ENCODE assay signal across 1 cellular context in genomic region chr16:5073279-5073629, GRCh38.
TF ChIP-seq lines count a peak whose summit lies in the region.

No MANE protein-coding gene starts in this region.

TF ChIP-seq in K562, 482 proteins besides CTCF, POLR2A, EP300 and RAD21:
- TF ChIP-seq, protein P1, sequence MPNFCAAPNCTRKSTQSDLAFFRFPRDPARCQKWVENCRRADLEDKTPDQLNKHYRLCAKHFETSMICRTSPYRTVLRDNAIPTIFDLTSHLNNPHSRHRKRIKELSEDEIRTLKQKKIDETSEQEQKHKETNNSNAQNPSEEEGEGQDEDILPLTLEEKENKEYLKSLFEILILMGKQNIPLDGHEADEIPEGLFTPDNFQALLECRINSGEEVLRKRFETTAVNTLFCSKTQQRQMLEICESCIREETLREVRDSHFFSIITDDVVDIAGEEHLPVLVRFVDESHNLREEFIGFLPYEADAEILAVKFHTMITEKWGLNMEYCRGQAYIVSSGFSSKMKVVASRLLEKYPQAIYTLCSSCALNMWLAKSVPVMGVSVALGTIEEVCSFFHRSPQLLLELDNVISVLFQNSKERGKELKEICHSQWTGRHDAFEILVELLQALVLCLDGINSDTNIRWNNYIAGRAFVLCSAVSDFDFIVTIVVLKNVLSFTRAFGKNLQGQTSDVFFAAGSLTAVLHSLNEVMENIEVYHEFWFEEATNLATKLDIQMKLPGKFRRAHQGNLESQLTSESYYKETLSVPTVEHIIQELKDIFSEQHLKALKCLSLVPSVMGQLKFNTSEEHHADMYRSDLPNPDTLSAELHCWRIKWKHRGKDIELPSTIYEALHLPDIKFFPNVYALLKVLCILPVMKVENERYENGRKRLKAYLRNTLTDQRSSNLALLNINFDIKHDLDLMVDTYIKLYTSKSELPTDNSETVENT (CRISPR knock-in tag; IDR thresholded peaks at IDR 0.05), result no peak
- TF ChIP-seq IRF2 (CRISPR knock-in tag; IDR thresholded peaks at IDR 0.05) (no peak), MYC (IDR thresholded peaks at IDR 0.05; ENCODE audit: low read depth, low read length) (no peak), MYC (CRISPR knock-in tag; IDR thresholded peaks at IDR 0.05; ENCODE audit: borderline replicate concordance, low read depth) (no peak), ZBTB43 (CRISPR knock-in tag; IDR thresholded peaks at IDR 0.05) (no peak), ZNF165 (CRISPR knock-in tag; IDR thresholded peaks at IDR 0.05; ENCODE audit: borderline replicate concordance) (no peak), KLF1 (tag; IDR thresholded peaks at IDR 0.05) (no peak), HNRNPL (IDR thresholded peaks at IDR 0.05; ENCODE audit: low read depth, low read length) (no peak), KDM2B (CRISPR knock-in tag; IDR thresholded peaks at IDR 0.05) (no peak), ZNF24 (IDR thresholded peaks at IDR 0.05) (no peak), ZNF668 (CRISPR knock-in tag; IDR thresholded peaks at IDR 0.05) (no peak), CBX8 (IDR thresholded peaks at IDR 0.05; ENCODE audit: borderline replicate concordance, extremely low read depth, low read depth, low read length, poor library complexity, severe bottlenecking) (no peak), PHF8 (IDR thresholded peaks at IDR 0.05; ENCODE audit: borderline replicate concordance, low read length) (no peak), PHF20 (IDR thresholded peaks at IDR 0.05; ENCODE audit: partially characterized antibody) (no peak), MAFF (IDR thresholded peaks at IDR 0.05; ENCODE audit: low read length) (no peak), TGIF2 (CRISPR knock-in tag; IDR thresholded peaks at IDR 0.05) (no peak), TEAD1 (CRISPR knock-in tag; IDR thresholded peaks at IDR 0.05) (no peak), CBFA2T3 (IDR thresholded peaks at IDR 0.05) (no peak), ZNF511 (CRISPR knock-in tag; IDR thresholded peaks at IDR 0.05) (no peak), ZNF551 (CRISPR knock-in tag; IDR thresholded peaks at IDR 0.05) (no peak)
- TF ChIP-seq, protein P2, sequence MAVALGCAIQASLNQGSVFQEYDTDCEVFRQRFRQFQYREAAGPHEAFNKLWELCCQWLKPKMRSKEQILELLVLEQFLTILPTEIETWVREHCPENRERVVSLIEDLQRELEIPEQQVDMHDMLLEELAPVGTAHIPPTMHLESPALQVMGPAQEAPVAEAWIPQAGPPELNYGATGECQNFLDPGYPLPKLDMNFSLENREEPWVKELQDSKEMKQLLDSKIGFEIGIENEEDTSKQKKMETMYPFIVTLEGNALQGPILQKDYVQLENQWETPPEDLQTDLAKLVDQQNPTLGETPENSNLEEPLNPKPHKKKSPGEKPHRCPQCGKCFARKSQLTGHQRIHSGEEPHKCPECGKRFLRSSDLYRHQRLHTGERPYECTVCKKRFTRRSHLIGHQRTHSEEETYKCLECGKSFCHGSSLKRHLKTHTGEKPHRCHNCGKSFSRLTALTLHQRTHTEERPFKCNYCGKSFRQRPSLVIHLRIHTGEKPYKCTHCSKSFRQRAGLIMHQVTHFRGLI (CRISPR knock-in tag; IDR thresholded peaks at IDR 0.05), result no peak
